ENCODE assay signal across 17 cellular contexts in genomic region chr1:244735404-244735803, GRCh38.
DNase-seq lines count a peak whose midpoint lies in the region; ATAC-seq lines count a peak whose summit lies in the region.
"Had no signal": no experiment of that assay in that cellular context is flagged by ENCODE, and none has a peak within 500 bp of the region (broad histone marks: within the 10 kb centered on the region; RNA-seq: fewer than 3 reads in every experiment).

No MANE protein-coding gene starts in this region.

- H3K4me3 ChIP-seq in Karpas-422 (ENCODE audit: low read length): no peak overlapping the region
- H3K4me3 ChIP-seq: lower lobe of right lung had no signal

- H3K27me3 Mint-ChIP-seq in activated CD8-positive, alpha-beta T cell treated with anti-CD3 and anti-CD28 coated beads, Interleukin-2, amount 10 ng/mL, durations not matched to agents 7 days and 5 days (ENCODE audit: low read depth): peaks cover 7% of the 10 kb centered on the region
- H3K27me3 Mint-ChIP-seq in memory B cell: no peaks in the 10 kb centered on the region

- H4K20me1 ChIP-seq in Karpas-422 (ENCODE audit: insufficient read depth, low read depth, low read length): no peaks in the 10 kb centered on the region

- H3K4me3 Mint-ChIP-seq in activated CD8-positive, alpha-beta T cell treated with anti-CD3 and anti-CD28 coated beads, Interleukin-2, amount 10 ng/mL, durations not matched to agents 7 days and 5 days: no peak overlapping the region
- no peak overlapping the region for H3K4me3 Mint-ChIP-seq in memory B cell

- H3K27ac Mint-ChIP-seq in activated CD8-positive, alpha-beta T cell treated with anti-CD3 and anti-CD28 coated beads, Interleukin-2, amount 10 ng/mL, durations not matched to agents 7 days and 5 days: peak overlapping the region; percentile 60
- peak overlapping the region; percentile 12 for H3K27ac Mint-ChIP-seq in memory B cell

- H3K9me3 Mint-ChIP-seq in activated CD8-positive, alpha-beta T cell treated with anti-CD3 and anti-CD28 coated beads, Interleukin-2, amount 10 ng/mL, durations not matched to agents 7 days and 5 days (ENCODE audit: insufficient read depth): no peaks in the 10 kb centered on the region
- peaks cover 3% of the 10 kb centered on the region for H3K9me3 Mint-ChIP-seq in memory B cell

- no peaks in the 10 kb centered on the region for H3K79me2 ChIP-seq in Karpas-422 (ENCODE audit: low read length)
- H3K79me2 ChIP-seq: parathyroid adenoma had no signal

- H3K9me2 ChIP-seq in Karpas-422 (replicated peaks; ENCODE audit: insufficient read depth, low read length): no peaks in the 10 kb centered on the region

- no peaks in the 10 kb centered on the region for H3K36me3 ChIP-seq in Karpas-422 (ENCODE audit: insufficient read depth, low read length)
- H3K36me3 ChIP-seq: lower lobe of right lung had no signal

- H2AFZ ChIP-seq in Karpas-422 (ENCODE audit: low read length): no peak overlapping the region
- H2AFZ ChIP-seq: parathyroid adenoma had no signal

- no peaks in the 10 kb centered on the region for H3K9me3 ChIP-seq in Karpas-422 (ENCODE audit: low read length)
- H3K9me3 ChIP-seq: lower lobe of right lung had no signal

- ATAC-seq in activated CD8-positive, alpha-beta T cell treated with anti-CD3 and anti-CD28 coated beads, Interleukin-2, amount 10 ng/mL, durations not matched to agents 7 days and 5 days: no peak
- ATAC-seq in memory B cell (ENCODE audit: low read depth) (no peak), GM18511 (IDR thresholded peaks at IDR 0.05; ENCODE audit: unreplicated experiment) (no peak), HG03439 (IDR thresholded peaks at IDR 0.05; ENCODE audit: unreplicated experiment) (no peak), GM21529 (IDR thresholded peaks at IDR 0.05; ENCODE audit: unreplicated experiment) (no peak)
- ATAC-seq: lower lobe of right lung had no signal

- H3K4me2 ChIP-seq in Karpas-422 (ENCODE audit: low read depth, low read length, poor library complexity, severe bottlenecking): no peak overlapping the region

- no peak overlapping the region for H3K27ac ChIP-seq in Karpas-422 (ENCODE audit: low read length)
- H3K27ac ChIP-seq: lower lobe of right lung, parathyroid adenoma had no signal

- H3K9ac ChIP-seq in Karpas-422 (ENCODE audit: low read length): no peak overlapping the region
- H3K9ac ChIP-seq: parathyroid adenoma had no signal

- peaks cover 9% of the 10 kb centered on the region for H3K4me1 ChIP-seq in Karpas-422 (ENCODE audit: low read length)

- peaks cover 12% of the 10 kb centered on the region for H3K4me1 Mint-ChIP-seq in activated CD8-positive, alpha-beta T cell treated with anti-CD3 and anti-CD28 coated beads, Interleukin-2, amount 10 ng/mL, durations not matched to agents 7 days and 5 days (ENCODE audit: low read depth)
- H3K4me1 Mint-ChIP-seq in memory B cell: peaks cover 3% of the 10 kb centered on the region

- POLR2A ChIA-PET in activated CD8-positive, alpha-beta T cell treated with anti-CD3 and anti-CD28 coated beads, Interleukin-2, amount 10 ng/mL, durations not matched to agents 7 days and 5 days (lab: Charles Lee): no interaction called here

- H3K27me3 ChIP-seq in Karpas-422 (ENCODE audit: low read length): no peaks in the 10 kb centered on the region

- CTCF ChIA-PET in activated CD8-positive, alpha-beta T cell treated with anti-CD3 and anti-CD28 coated beads, Interleukin-2, amount 10 ng/mL, durations not matched to agents 7 days and 5 days (lab: Charles Lee): no interaction called here

- DNase-seq in DMS53 (lab: John Stamatoyannopoulos, UW): peak; percentile 12
- DNase-seq in DMS53 treated with DMSO at 0.1 percent for 48 hours (lab: John Stamatoyannopoulos, UW; ENCODE audit: unreplicated experiment): no peak
- peak; percentile 48 for DNase-seq in Karpas-422
- no peak for DNase-seq in activated CD8-positive, alpha-beta T cell treated with anti-CD3 and anti-CD28 coated beads, Interleukin-2, amount 10 ng/mL, durations not matched to agents 7 days and 5 days
- DNase-seq in memory B cell (ENCODE audit: low spot score in 2 of 2): no peak
- DNase-seq: 8988T; activated CD4-positive, CD25-positive, alpha-beta regulatory T cell treated with anti-CD3 and anti-CD28 coated beads, Interleukin-2, amount 50 U/mL, for 72 hours; activated effector memory CD4-positive, alpha-beta T cell treated with anti-CD3 and anti-CD28 coated beads, Interleukin-2, amount 50 U/mL, for 16 hours; GF-D8; lower lobe of right lung; NCI-H2107; Right ventricle myocardium superior; stimulated activated CD4-positive, alpha-beta T cell treated with anti-CD3 and anti-CD28 coated beads, Interleukin-2, amount 100 ng/mL, for 24 hours had no signal

- H3K36me3 Mint-ChIP-seq in activated CD8-positive, alpha-beta T cell treated with anti-CD3 and anti-CD28 coated beads, Interleukin-2, amount 10 ng/mL, durations not matched to agents 7 days and 5 days (ENCODE audit: low read depth): peaks cover 3% of the 10 kb centered on the region
- H3K36me3 Mint-ChIP-seq in memory B cell: peaks cover 3% of the 10 kb centered on the region

Comparison
In these comparisons a context has a peak if more than half of its experiments do, and no peak if none do; other contexts are left out.
1. DNase-seq: peak in DMS53 (single experiment) and Karpas-422 (single experiment); none in DMS53 treated with DMSO at 0.1 percent for 48 hours (single experiment), activated CD8-positive, alpha-beta T cell treated with anti-CD3 and anti-CD28 coated beads, Interleukin-2, amount 10 ng/mL, durations not matched to agents 7 days and 5 days (single experiment) and memory B cell (0 of 2).